ENCODE assay signal across 22 cellular contexts in genomic region chr22:43998865-43999264, GRCh38.
"Had no signal": no experiment of that assay in that cellular context is flagged by ENCODE, and none has a peak within 500 bp of the region (broad histone marks: within the 10 kb centered on the region; RNA-seq: fewer than 3 reads in every experiment).

No MANE protein-coding gene starts in this region.

- H3K9me3 Mint-ChIP-seq: activated naive CD8-positive, alpha-beta T cell treated with anti-CD3 and anti-CD28 coated beads, Interleukin-2, amount 50 U/mL, for 24 hours; activated T-helper 1 cell treated with anti-CD3 and anti-CD28 coated beads, Interleukin-12 subunit alpha, Interleukin-12 subunit beta, Interleukin-2, Interleukin-4 antibody, amounts not matched to agents 30 ng/mL and 10 ng/mL and 1 ng/mL, durations not matched to agents 14 hours and 24 hours and 36 hours; central memory CD8-positive, alpha-beta T cell; endodermal cell; naive thymus-derived CD8-positive, alpha-beta T cell; stimulated activated naive CD8-positive, alpha-beta T cell treated with anti-CD3 and anti-CD28 coated beads, Interleukin-15, amount 100 ng/mL, for 72 hours; type B pancreatic cell had no signal

- H3K27ac Mint-ChIP-seq: activated naive CD8-positive, alpha-beta T cell treated with anti-CD3 and anti-CD28 coated beads, Interleukin-2, amount 50 U/mL, for 24 hours; activated T-helper 1 cell treated with anti-CD3 and anti-CD28 coated beads, Interleukin-12 subunit alpha, Interleukin-12 subunit beta, Interleukin-2, Interleukin-4 antibody, amounts not matched to agents 30 ng/mL and 10 ng/mL and 1 ng/mL, durations not matched to agents 14 hours and 24 hours and 36 hours; endodermal cell; stimulated activated naive CD8-positive, alpha-beta T cell treated with anti-CD3 and anti-CD28 coated beads, Interleukin-15, amount 100 ng/mL, for 72 hours; type B pancreatic cell had no signal

- H3K4me1 ChIP-seq: colonic mucosa, SJSA1 had no signal

- H3K4me3 Mint-ChIP-seq: activated naive CD8-positive, alpha-beta T cell treated with anti-CD3 and anti-CD28 coated beads, Interleukin-2, amount 50 U/mL, for 24 hours; activated T-helper 1 cell treated with anti-CD3 and anti-CD28 coated beads, Interleukin-12 subunit alpha, Interleukin-12 subunit beta, Interleukin-2, Interleukin-4 antibody, amounts not matched to agents 30 ng/mL and 10 ng/mL and 1 ng/mL, durations not matched to agents 14 hours and 24 hours and 36 hours; central memory CD8-positive, alpha-beta T cell; endodermal cell; stimulated activated naive CD8-positive, alpha-beta T cell treated with anti-CD3 and anti-CD28 coated beads, Interleukin-15, amount 100 ng/mL, for 72 hours; type B pancreatic cell had no signal

- H3K27me3 Mint-ChIP-seq: activated naive CD8-positive, alpha-beta T cell treated with anti-CD3 and anti-CD28 coated beads, Interleukin-2, amount 50 U/mL, for 24 hours; central memory CD8-positive, alpha-beta T cell; naive thymus-derived CD8-positive, alpha-beta T cell; stimulated activated naive CD8-positive, alpha-beta T cell treated with anti-CD3 and anti-CD28 coated beads, Interleukin-15, amount 100 ng/mL, for 72 hours; type B pancreatic cell had no signal

- H3K4me3 ChIP-seq: colonic mucosa, SJSA1 had no signal

- H3K27ac ChIP-seq: brain microvascular endothelial cell, colonic mucosa, epithelial cell of prostate, SJSA1, WERI-Rb-1 had no signal

- ATAC-seq: activated naive CD8-positive, alpha-beta T cell treated with anti-CD3 and anti-CD28 coated beads, Interleukin-2, amount 50 U/mL, for 24 hours; naive thymus-derived CD8-positive, alpha-beta T cell; stimulated activated naive CD8-positive, alpha-beta T cell treated with anti-CD3 and anti-CD28 coated beads, Interleukin-15, amount 100 ng/mL, for 72 hours had no signal

- DNase-seq: activated CD4-positive, alpha-beta T cell treated with anti-CD3 and anti-CD28 coated beads, Interleukin-2, amount 50 U/mL, for 48 hours; activated naive CD4-positive, alpha-beta T cell treated with Interleukin-2 at 50 U/mL for 16 hours; activated naive CD8-positive, alpha-beta T cell treated with anti-CD3 and anti-CD28 coated beads, Interleukin-2, amount 50 U/mL, for 24 hours; aorta; brain microvascular endothelial cell; colonic mucosa; endodermal cell; foreskin fibroblast; mesendoderm; naive thymus-derived CD8-positive, alpha-beta T cell; nucleus accumbens; small intestine; stimulated activated CD4-positive, alpha-beta T cell treated with anti-CD3 and anti-CD28 coated beads, Interleukin-15, amount 100 ng/mL, for 24 hours; stimulated activated CD4-positive, alpha-beta T cell treated with anti-CD3 and anti-CD28 coated beads, Interleukin-2, amount 100 ng/mL, for 48 hours; stimulated activated naive CD8-positive, alpha-beta T cell treated with anti-CD3 and anti-CD28 coated beads, Interleukin-15, amount 100 ng/mL, for 72 hours; T-helper 2 cell; WERI-Rb-1 had no signal

- H3K9me3 ChIP-seq: colonic mucosa, SJSA1 had no signal

- H3K27me3 ChIP-seq: brain microvascular endothelial cell, colonic mucosa, SJSA1 had no signal
